1 cellular context compared by ENCODE assay signal in genomic region chr6:40537446-40537845, GRCh38.
TF ChIP-seq lines count a peak whose summit lies in the region.

No MANE protein-coding gene starts in this region.

TF ChIP-seq in H1, 55 proteins besides CTCF, POLR2A, EP300 and RAD21:
- TF ChIP-seq KDM1A (IDR thresholded peaks at IDR 0.05; ENCODE audit: borderline replicate concordance, low read length) = no peak
- TF ChIP-seq GTF2F1 (IDR thresholded peaks at IDR 0.05; ENCODE audit: borderline replicate concordance, low read depth, low read length) = no peak
- TF ChIP-seq NRF1 (IDR thresholded peaks at IDR 0.05; ENCODE audit: low read depth, low read length) = no peak
- no peak for TF ChIP-seq RXRA (IDR thresholded peaks at IDR 0.05; ENCODE audit: insufficient read depth, low read depth, low read length)
- no peak for TF ChIP-seq TCF12 (IDR thresholded peaks at IDR 0.05; ENCODE audit: low read depth, low read length)
- no peak for TF ChIP-seq CHD2 (IDR thresholded peaks at IDR 0.05; ENCODE audit: low read length)
- no peak for TF ChIP-seq TAF7 (optimal IDR thresholded peaks at IDR 0.05; ENCODE audit: borderline replicate concordance, low read depth, low read length)
- TF ChIP-seq BACH1 (IDR thresholded peaks at IDR 0.05; ENCODE audit: low read length) = no peak
- no peak for TF ChIP-seq BCL11A (IDR thresholded peaks at IDR 0.05; ENCODE audit: low read depth in 2 of 2, low read length in 2 of 2)
- TF ChIP-seq RNF2 (IDR thresholded peaks at IDR 0.05; ENCODE audit: borderline replicate concordance, low read depth, low read length, missing control alignments, poor library complexity, severe bottlenecking) = no peak
- no peak for TF ChIP-seq RFX5 (IDR thresholded peaks at IDR 0.05; ENCODE audit: borderline replicate concordance, low read depth, low read length)
- TF ChIP-seq CBX8 (IDR thresholded peaks at IDR 0.05; ENCODE audit: borderline replicate concordance, low read depth, low read length) = no peak
- TF ChIP-seq MAX (IDR thresholded peaks at IDR 0.05) = no peak
- TF ChIP-seq E2F6 (IDR thresholded peaks at IDR 0.05) = no peak
- no peak for TF ChIP-seq CHD1 (IDR thresholded peaks at IDR 0.05; ENCODE audit: low read depth, low read length)
- TF ChIP-seq YY1 (IDR thresholded peaks at IDR 0.05; ENCODE audit: low read depth, low read length) = no peak
- no peak for TF ChIP-seq MAFK (IDR thresholded peaks at IDR 0.05; ENCODE audit: low read depth, low read length)
- no peak for TF ChIP-seq SRF (IDR thresholded peaks at IDR 0.05; ENCODE audit: low read depth, low read length)
- no peak for TF ChIP-seq SUZ12 (IDR thresholded peaks at IDR 0.05; ENCODE audit: low read length)
- no peak for TF ChIP-seq HDAC6 (IDR thresholded peaks at IDR 0.05; ENCODE audit: low read depth, low read length)
TF ChIP-seq in H1: peak in this region for 0.
